ENCODE assay signal across 17 cellular contexts in genomic region chr11:85740464-85741400, GRCh38. TPM values are rescaled to one million over a fixed set of nuclear protein-coding genes. Genes with fewer than 3 reads are reported as not detected.
DNase-seq lines count a peak whose midpoint lies in the region; ATAC-seq and TF ChIP-seq lines count a peak whose summit lies in the region.
"Had no signal": no experiment of that assay in that cellular context is flagged by ENCODE, and none has a peak within 500 bp of the region (broad histone marks: within the 10 kb centered on the region; RNA-seq: fewer than 3 reads in every experiment).

No MANE protein-coding gene starts in this region.

- no peaks in the 10 kb centered on the region for H3K27me3 Mint-ChIP-seq in activated CD4-positive, alpha-beta memory T cell treated with anti-CD3 and anti-CD28 coated beads, Interleukin-2, amount 10 ng/mL, durations not matched to agents 7 days and 5 days
- H3K27me3 Mint-ChIP-seq: dendritic cell treated with granulocyte-macrophage colony-stimulating factor and Interleukin-4, amounts not matched to agents 40 ng/mL and 50 ng/mL, for 4 days had no signal

- intact Hi-C loops in prostate gland (cut with DNase I), result no loop called here

- H3K27ac Mint-ChIP-seq in stimulated activated effector memory CD8-positive, alpha-beta T cell treated with anti-CD3 and anti-CD28 coated beads, Interleukin-12 subunit alpha, Interleukin-12 subunit beta, amount 100 ng/mL, for 72 hours, result peak overlapping the region; percentile 93
- H3K27ac Mint-ChIP-seq in activated CD4-positive, alpha-beta memory T cell treated with anti-CD3 and anti-CD28 coated beads, Interleukin-2, amount 10 ng/mL, durations not matched to agents 7 days and 5 days, result no peak overlapping the region
- H3K27ac Mint-ChIP-seq: dendritic cell treated with granulocyte-macrophage colony-stimulating factor and Interleukin-4, amounts not matched to agents 40 ng/mL and 50 ng/mL, for 4 days; IgD-negative memory B cell; memory B cell had no signal

- H3K4me1 ChIP-seq in Loucy (ENCODE audit: insufficient read depth, low read length, poor library complexity, severe bottlenecking), result peaks cover 82% of the 10 kb centered on the region
- H3K4me1 ChIP-seq in prostate gland (replicated peaks), result no peaks in the 10 kb centered on the region
- H3K4me1 ChIP-seq: sigmoid colon had no signal

- H3K4me3 ChIP-seq in Loucy (ENCODE audit: low read length, poor library complexity, severe bottlenecking), result peak overlapping the region; percentile 28
- peak overlapping the region; percentile 27 for H3K4me3 ChIP-seq in SK-N-MC
- no peak overlapping the region for H3K4me3 ChIP-seq in prostate gland
- H3K4me3 ChIP-seq: sigmoid colon, testis had no signal

- H3K9ac ChIP-seq in Loucy (ENCODE audit: low read depth, low read length, poor library complexity, severe bottlenecking) (peak overlapping the region; percentile 62), SK-N-MC (ENCODE audit: insufficient read length) (no peak overlapping the region)

- H3K4me2 ChIP-seq in Loucy (ENCODE audit: low read depth, low read length, poor library complexity, severe bottlenecking), result peak overlapping the region; percentile 63

- H3K4me1 Mint-ChIP-seq in stimulated activated effector memory CD8-positive, alpha-beta T cell treated with anti-CD3 and anti-CD28 coated beads, Interleukin-12 subunit alpha, Interleukin-12 subunit beta, amount 100 ng/mL, for 72 hours, result peaks cover 65% of the 10 kb centered on the region
- H3K4me1 Mint-ChIP-seq in activated CD4-positive, alpha-beta memory T cell treated with anti-CD3 and anti-CD28 coated beads, Interleukin-2, amount 10 ng/mL, durations not matched to agents 7 days and 5 days, result peaks cover 52% of the 10 kb centered on the region

- peaks cover 8% of the 10 kb centered on the region for H3K36me3 Mint-ChIP-seq in stimulated activated effector memory CD8-positive, alpha-beta T cell treated with anti-CD3 and anti-CD28 coated beads, Interleukin-12 subunit alpha, Interleukin-12 subunit beta, amount 100 ng/mL, for 72 hours
- H3K36me3 Mint-ChIP-seq in activated CD4-positive, alpha-beta memory T cell treated with anti-CD3 and anti-CD28 coated beads, Interleukin-2, amount 10 ng/mL, durations not matched to agents 7 days and 5 days (ENCODE audit: low read depth), result peaks cover 68% of the 10 kb centered on the region
- H3K36me3 Mint-ChIP-seq: IgD-negative memory B cell, memory B cell had no signal

- WGBS in prostate gland, result 19% methylated on average over 4 of the region's 4 CpGs

- DNase-seq in SK-N-MC (ENCODE audit: low read depth, low spot score) (peak; percentile 52), germinal center (ENCODE audit: low spot score) (peak; percentile 22), NCI-H524 treated with DMSO at 0.1 percent for 48 hours (lab: John Stamatoyannopoulos, UW) (no peak), prostate gland (ENCODE audit: low spot score) (no peak)
- no peak for DNase-seq in stimulated activated effector memory CD8-positive, alpha-beta T cell treated with anti-CD3 and anti-CD28 coated beads, Interleukin-12 subunit alpha, Interleukin-12 subunit beta, amount 100 ng/mL, for 72 hours (ENCODE audit: low spot score in 2 of 2)
- no peak for DNase-seq in activated CD4-positive, alpha-beta memory T cell treated with anti-CD3 and anti-CD28 coated beads, Interleukin-2, amount 10 ng/mL, durations not matched to agents 7 days and 5 days
- DNase-seq: activated CD8-positive, alpha-beta memory T cell treated with anti-CD3 and anti-CD28 coated beads, Interleukin-2, amount 50 U/mL, for 4 hours; activated naive CD4-positive, alpha-beta T cell; erythroblast; NCI-H2029 treated with DMSO at 0.1 percent for 48 hours; sigmoid colon; testis had no signal

- TF ChIP-seq CTCF in Loucy (conservative IDR thresholded peaks at IDR 0.05; ENCODE audit: low read length) (no peak), prostate gland (IDR thresholded peaks at IDR 0.05) (no peak)

- TF ChIP-seq POLR2A in prostate gland (IDR thresholded peaks at IDR 0.05), result no peak

- no peaks in the 10 kb centered on the region for H3K79me2 ChIP-seq in Loucy (ENCODE audit: insufficient read depth, low read length)

- H3K9me3 Mint-ChIP-seq in stimulated activated effector memory CD8-positive, alpha-beta T cell treated with anti-CD3 and anti-CD28 coated beads, Interleukin-12 subunit alpha, Interleukin-12 subunit beta, amount 100 ng/mL, for 72 hours, result no peaks in the 10 kb centered on the region
- peaks cover 2% of the 10 kb centered on the region for H3K9me3 Mint-ChIP-seq in activated CD4-positive, alpha-beta memory T cell treated with anti-CD3 and anti-CD28 coated beads, Interleukin-2, amount 10 ng/mL, durations not matched to agents 7 days and 5 days
- H3K9me3 Mint-ChIP-seq: dendritic cell treated with granulocyte-macrophage colony-stimulating factor and Interleukin-4, amounts not matched to agents 40 ng/mL and 50 ng/mL, for 4 days; IgD-negative memory B cell; memory B cell had no signal

- H3K36me3 ChIP-seq in Loucy (ENCODE audit: insufficient read depth, low read length) (no peaks in the 10 kb centered on the region), SK-N-MC (ENCODE audit: insufficient read depth, low read length) (no peaks in the 10 kb centered on the region), prostate gland (no peaks in the 10 kb centered on the region)
- H3K36me3 ChIP-seq: neutrophil, sigmoid colon had no signal

- H3K27me3 ChIP-seq in Loucy (ENCODE audit: insufficient read depth, low read length, poor library complexity, severe bottlenecking) (no peaks in the 10 kb centered on the region), prostate gland (replicated peaks; ENCODE audit: insufficient read depth) (no peaks in the 10 kb centered on the region)
- H3K27me3 ChIP-seq: neutrophil, sigmoid colon, testis had no signal

- H2AFZ ChIP-seq in Loucy (ENCODE audit: low read length), result peak overlapping the region; percentile 65

- CTCF ChIA-PET in activated CD4-positive, alpha-beta memory T cell treated with anti-CD3 and anti-CD28 coated beads, Interleukin-2, amount 10 ng/mL, durations not matched to agents 7 days and 5 days (lab: Charles Lee), result no interaction called here

- ATAC-seq in stimulated activated effector memory CD8-positive, alpha-beta T cell treated with anti-CD3 and anti-CD28 coated beads, Interleukin-12 subunit alpha, Interleukin-12 subunit beta, amount 100 ng/mL, for 72 hours, result peak; percentile 3

- no peaks in the 10 kb centered on the region for H3K9me2 ChIP-seq in Loucy (replicated peaks; ENCODE audit: low read depth, low read length)

- no peaks in the 10 kb centered on the region for H4K20me1 ChIP-seq in Loucy (ENCODE audit: insufficient read depth, low read length, poor library complexity, severe bottlenecking)

- peak overlapping the region; percentile 22 for H3K4me3 Mint-ChIP-seq in stimulated activated effector memory CD8-positive, alpha-beta T cell treated with anti-CD3 and anti-CD28 coated beads, Interleukin-12 subunit alpha, Interleukin-12 subunit beta, amount 100 ng/mL, for 72 hours
- H3K4me3 Mint-ChIP-seq in activated CD4-positive, alpha-beta memory T cell treated with anti-CD3 and anti-CD28 coated beads, Interleukin-2, amount 10 ng/mL, durations not matched to agents 7 days and 5 days, result no peak overlapping the region
- H3K4me3 Mint-ChIP-seq: dendritic cell treated with granulocyte-macrophage colony-stimulating factor and Interleukin-4, amounts not matched to agents 40 ng/mL and 50 ng/mL, for 4 days; IgD-negative memory B cell; memory B cell had no signal

- H3K27ac ChIP-seq in SK-N-MC (no peak overlapping the region), prostate gland (no peak overlapping the region)
- H3K27ac ChIP-seq: neutrophil, sigmoid colon, testis had no signal

- peaks cover 6% of the 10 kb centered on the region; the same call in 1 of the 2 replicates for H3F3A ChIP-seq in Loucy (ENCODE audit: low read depth)

- POLR2A ChIA-PET in activated CD4-positive, alpha-beta memory T cell treated with anti-CD3 and anti-CD28 coated beads, Interleukin-2, amount 10 ng/mL, durations not matched to agents 7 days and 5 days (lab: Charles Lee), result no interaction called here

- no peaks in the 10 kb centered on the region for H3K9me3 ChIP-seq in Loucy (ENCODE audit: insufficient read depth, low read depth, low read length)
- no peaks in the 10 kb centered on the region for H3K9me3 ChIP-seq in SK-N-MC (ENCODE audit: low read depth, low read length)
- H3K9me3 ChIP-seq in prostate gland, result no peaks in the 10 kb centered on the region
- H3K9me3 ChIP-seq: neutrophil, sigmoid colon, testis had no signal

RNA-seq across cellular contexts. Expression of gene CCDC89, which starts 54.7 kb away (rescaled TPM):
- 1 to 10 TPM; 1.1 to 1.7 TPM for total RNA-seq in activated CD4-positive, alpha-beta memory T cell treated with anti-CD3 and anti-CD28 coated beads, Interleukin-2, amount 10 ng/mL, durations not matched to agents 7 days and 5 days
- 1 to 10 TPM; 1.4 to 3.6 TPM for total RNA-seq in prostate gland

Comparison
In these comparisons a context has a peak if more than half of its experiments do, and no peak if none do; other contexts are left out.
1. H3K4me3 ChIP-seq: peak in Loucy (single experiment) and SK-N-MC (single experiment); none in prostate gland (0 of 2).
2. DNase-seq: peak in SK-N-MC (single experiment) and germinal center (single experiment); none in stimulated activated effector memory CD8-positive, alpha-beta T cell treated with anti-CD3 and anti-CD28 coated beads, Interleukin-12 subunit alpha, Interleukin-12 subunit beta, amount 100 ng/mL, for 72 hours (0 of 2), activated CD4-positive, alpha-beta memory T cell treated with anti-CD3 and anti-CD28 coated beads, Interleukin-2, amount 10 ng/mL, durations not matched to agents 7 days and 5 days (single experiment), NCI-H524 treated with DMSO at 0.1 percent for 48 hours (single experiment) and prostate gland (single experiment).